9 cellular contexts compared by ENCODE assay signal in genomic region chr7:64314493-64315020, GRCh38. TPM values are rescaled to one million over a fixed set of nuclear protein-coding genes. Genes with fewer than 3 reads are reported as not detected.
A peak's percentile ranks its signal among the peaks of the same experiment; 100 is the strongest.
DNase-seq lines count a peak whose midpoint lies in the region; ATAC-seq and TF ChIP-seq lines count a peak whose summit lies in the region.
"Had no signal": no experiment of that assay in that cellular context is flagged by ENCODE, and none has a peak within 500 bp of the region (broad histone marks: within the 10 kb centered on the region; RNA-seq: fewer than 3 reads in every experiment).

No MANE protein-coding gene starts in this region.

- ATAC-seq in memory B cell (ENCODE audit: low read depth) (no peak), HG03025 (IDR thresholded peaks at IDR 0.05; ENCODE audit: low FRiP score, unreplicated experiment) (no peak), GM19328 (IDR thresholded peaks at IDR 0.05; ENCODE audit: unreplicated experiment) (no peak)

- peaks cover 6% of the 10 kb centered on the region; the same call in 1 of the 2 replicates for H3K36me3 ChIP-seq in ACC112 (ENCODE audit: insufficient read depth, low read length)
- H3K36me3 ChIP-seq in ascending aorta: no peaks in the 10 kb centered on the region

- H3K27ac ChIP-seq in ACC112 (ENCODE audit: low read depth, low read length): peak overlapping the region; percentile 72
- H3K27ac ChIP-seq in HL-60 (replicated peaks): peak overlapping the region; percentile 95
- H3K27ac ChIP-seq in ascending aorta: no peak overlapping the region

- intact Hi-C loops in ascending aorta (cut with DNase I): loop anchor here (5.0 to 10.0 kb wide), 4 partner anchors 478 to 1788 kb away; partner anchors contain the start of genes ZNF138 and ZNF273

- H3K4me3 Mint-ChIP-seq in memory B cell: peak overlapping the region; percentile 99

- no peak for DNase-seq in HL-60 (ENCODE audit: low read depth in 1 of 2, low spot score in 1 of 2)
- DNase-seq in ascending aorta (ENCODE audit: low spot score in 2 of 2): no peak
- DNase-seq in memory B cell (ENCODE audit: low spot score in 2 of 2): no peak
- DNase-seq in A172 (ENCODE audit: low spot score): no peak
- DNase-seq in EL: no peak
- DNase-seq: islet precursor cell had no signal

- peak overlapping the region; percentile 91 for H3K4me3 ChIP-seq in ACC112 (ENCODE audit: low read depth, low read length)
- H3K4me3 ChIP-seq in HL-60 (replicated peaks; ENCODE audit: insufficient read depth, low read length): peak overlapping the region; percentile 50
- H3K4me3 ChIP-seq in ascending aorta: peak overlapping the region; percentile 65 to 72

- H3K9me3 Mint-ChIP-seq in memory B cell: no peaks in the 10 kb centered on the region

- H3K9me3 ChIP-seq in ascending aorta: no peaks in the 10 kb centered on the region

- H3K27me3 ChIP-seq in ACC112 (ENCODE audit: insufficient read depth, low read length) (no peaks in the 10 kb centered on the region), HL-60 (ENCODE audit: insufficient read depth, poor library complexity, severe bottlenecking) (no peaks in the 10 kb centered on the region), ascending aorta (no peaks in the 10 kb centered on the region)

- peak overlapping the region; percentile 99 for H3K27ac Mint-ChIP-seq in memory B cell

- H3K4me1 Mint-ChIP-seq in memory B cell: peaks cover 13% of the 10 kb centered on the region

- H3K36me3 Mint-ChIP-seq in memory B cell: peaks cover 2% of the 10 kb centered on the region

- H2AFZ ChIP-seq in ACC112 (ENCODE audit: low read length, unreplicated experiment): peak overlapping the region; percentile 82

- peaks cover 47% of the 10 kb centered on the region for H3K79me2 ChIP-seq in ACC112 (ENCODE audit: control insufficient read depth, insufficient read depth, low read length, unreplicated experiment)

- TF ChIP-seq CTCF in HL-60 (IDR thresholded peaks at IDR 0.05; ENCODE audit: insufficient read depth, low read length) (no peak), ascending aorta (IDR thresholded peaks at IDR 0.05) (no peak)

- H3K27me3 Mint-ChIP-seq in memory B cell: no peaks in the 10 kb centered on the region

- H3K4me1 ChIP-seq in ACC112 (ENCODE audit: control insufficient read depth, insufficient read depth, low read length, unreplicated experiment) (peaks cover 5% of the 10 kb centered on the region), ascending aorta (peaks cover 0 to 9% of the 10 kb centered on the region in 2 donors)

RNA-seq across cellular contexts. Expression of gene ZNF736, which starts 0.8 kb away (rescaled TPM):
- 6.0 TPM for total RNA-seq in ascending aorta
- total RNA-seq in A172 (2014; rRNA removed; shearing (Covaris generic)): 1.1 and 3.5 TPM in 2 replicates

Comparison
In these comparisons a context has a peak if more than half of its experiments do, and no peak if none do; other contexts are left out.
1. H3K27ac ChIP-seq: peak in ACC112 (single experiment) and HL-60 (single experiment); none in ascending aorta (0 of 2).
2. Peak in every context shown above with its lines, with median percentiles within 50 percentile points of each other: H3K4me3 ChIP-seq.